Comparison of ENCODE assay signal across 8 cellular contexts in the genomic region with DNA sequence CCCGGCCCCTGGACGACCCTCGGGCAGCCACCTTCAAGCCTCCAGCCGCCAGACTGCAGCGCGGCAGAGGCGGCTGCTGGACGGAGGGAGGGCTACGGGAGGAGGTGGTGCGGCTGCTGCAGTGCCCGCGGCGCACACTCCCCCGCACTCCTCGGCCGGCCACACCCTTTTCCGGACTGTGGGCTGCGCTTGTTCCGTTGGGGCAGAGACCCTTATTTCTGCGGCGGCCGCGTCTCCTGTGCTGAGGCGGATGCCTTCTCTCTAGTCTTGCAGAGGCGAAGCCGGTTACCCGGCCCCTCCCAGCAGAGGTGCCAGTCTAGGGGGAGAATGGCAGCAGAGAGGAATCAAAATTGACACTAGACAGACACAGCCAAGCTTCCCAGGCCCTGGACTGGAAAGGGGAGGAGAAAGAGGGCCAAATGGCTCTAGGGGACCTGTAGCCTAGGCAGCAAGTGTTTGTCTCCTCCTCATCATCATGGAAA. TPM values are rescaled to one million over a fixed set of nuclear protein-coding genes. Genes with fewer than 3 reads are reported as not detected.
DNase-seq lines count a peak whose midpoint lies in the region; ATAC-seq and TF ChIP-seq lines count a peak whose summit lies in the region.

No MANE protein-coding gene starts in this region.

- H3K4me3 Mint-ChIP-seq in stimulated activated naive CD8-positive, alpha-beta T cell treated with anti-CD3 and anti-CD28 coated beads, Interleukin-15, amount 100 ng/mL, for 72 hours, result peak overlapping the region; percentile 96 to 99

- DNase-seq in COLO668 (lab: John Stamatoyannopoulos, UW; ENCODE audit: unreplicated experiment) (peak; percentile 33), NOMO-1 treated with DMSO at 0.1 percent for 48 hours (lab: John Stamatoyannopoulos, UW; ENCODE audit: unreplicated experiment) (peak; percentile 55), epithelial cell of esophagus (ENCODE audit: low read depth) (peak; percentile 57), myocyte (ENCODE audit: low read depth) (peak; percentile 63), putamen (ENCODE audit: low spot score) (no peak)
- DNase-seq in activated CD8-positive, alpha-beta memory T cell treated with anti-CD3 and anti-CD28 coated beads, Interleukin-2, amount 50 U/mL, for 4 hours, result peak; percentile 69
- DNase-seq in stimulated activated naive CD8-positive, alpha-beta T cell treated with anti-CD3 and anti-CD28 coated beads, Interleukin-15, amount 100 ng/mL, for 72 hours, result peak; percentile 72 to 81

- H3K4me1 Mint-ChIP-seq in stimulated activated naive CD8-positive, alpha-beta T cell treated with anti-CD3 and anti-CD28 coated beads, Interleukin-15, amount 100 ng/mL, for 72 hours, result peaks cover 78% of the 10 kb centered on the region

- no peaks in the 10 kb centered on the region for H3K27me3 Mint-ChIP-seq in stimulated activated naive CD8-positive, alpha-beta T cell treated with anti-CD3 and anti-CD28 coated beads, Interleukin-15, amount 100 ng/mL, for 72 hours

- ATAC-seq in GM21786 (IDR thresholded peaks at IDR 0.05; ENCODE audit: unreplicated experiment), result peak; percentile 17
- peak; percentile 52 for ATAC-seq in stimulated activated naive CD8-positive, alpha-beta T cell treated with anti-CD3 and anti-CD28 coated beads, Interleukin-15, amount 100 ng/mL, for 72 hours

- H3K4me3 ChIP-seq in epithelial cell of esophagus (ENCODE audit: low read length), result peak overlapping the region; percentile 93

- no peaks in the 10 kb centered on the region for H3K9me3 Mint-ChIP-seq in stimulated activated naive CD8-positive, alpha-beta T cell treated with anti-CD3 and anti-CD28 coated beads, Interleukin-15, amount 100 ng/mL, for 72 hours

- H3K27ac Mint-ChIP-seq in stimulated activated naive CD8-positive, alpha-beta T cell treated with anti-CD3 and anti-CD28 coated beads, Interleukin-15, amount 100 ng/mL, for 72 hours, result peak overlapping the region; percentile 96 to 97

- TF ChIP-seq CTCF in epithelial cell of esophagus (IDR thresholded peaks at IDR 0.05; ENCODE audit: insufficient read depth, low read depth, low read length, missing control alignments), result no peak

RNA-seq across cellular contexts. Expression of gene ESYT1, which starts 1.2 kb away (rescaled TPM):
- total RNA-seq in myocyte, result 442 and 481 TPM in 2 replicates
- 152 TPM for polyA plus RNA-seq in myocyte (2012)

RNA-seq across cellular contexts. Expression of gene ZC3H10, which starts 11.2 kb away (rescaled TPM):
- total RNA-seq in myocyte, result 4.9 and 5.5 TPM in 2 replicates
- 5.7 TPM for polyA plus RNA-seq in myocyte (2012)

RNA-seq across cellular contexts. Expression of gene RPL41, which starts 12.8 kb away (rescaled TPM):
- total RNA-seq in myocyte, result 1,498 and 1,992 TPM in 2 replicates
- polyA plus RNA-seq in myocyte (2012), result 5,312 TPM

RNA-seq across cellular contexts. Expression of gene MYL6B, which starts 23.1 kb away (rescaled TPM):
- total RNA-seq in myocyte, result 3,936 and 4,339 TPM in 2 replicates
- polyA plus RNA-seq in myocyte (2012), result 728 TPM

RNA-seq across cellular contexts. Expression of gene PA2G4, which starts 24.9 kb away (rescaled TPM):
- 233 and 241 TPM in 2 replicates for total RNA-seq in myocyte
- 105 TPM for polyA plus RNA-seq in myocyte (2012)
